In genomic region chr4:81807386-81807785, GRCh38 we compare ENCODE assay signal across 19 cellular contexts.
"Had no signal": no experiment of that assay in that cellular context is flagged by ENCODE, and none has a peak within 500 bp of the region (broad histone marks: within the 10 kb centered on the region; RNA-seq: fewer than 3 reads in every experiment).

No MANE protein-coding gene starts in this region.

- H3K9me3 ChIP-seq: colonic mucosa, left ventricle myocardium inferior, mucosa of descending colon, right atrium auricular region, spleen, suprapubic skin, tibial nerve had no signal

- ATAC-seq: mucosa of descending colon; natural killer cell treated with Interleukin-12 subunit alpha and Interleukin-12 subunit beta and Interleukin-15 and Interleukin-18, amount 100 ng/mL, for 72 hours had no signal

- H3K4me3 ChIP-seq: colonic mucosa, left ventricle myocardium inferior, lung, mucosa of descending colon, right atrium auricular region, spleen, suprapubic skin, tibial nerve had no signal

- H3K4me1 ChIP-seq: colonic mucosa, left ventricle myocardium inferior, right atrium auricular region, tibial nerve had no signal

- H3K27ac ChIP-seq: colonic mucosa, left ventricle myocardium inferior, right atrium auricular region, spleen, suprapubic skin, tibial nerve had no signal

- H3K27me3 ChIP-seq: colonic mucosa, right atrium auricular region, spleen, suprapubic skin, tibial nerve had no signal

- DNase-seq: activated CD4-positive, alpha-beta T cell treated with anti-CD3 and anti-CD28 coated beads for 4 hours; activated CD4-positive, alpha-beta T cell treated with anti-CD3 and anti-CD28 coated beads, Interleukin-2, amount 50 U/mL, for 4 hours; activated CD4-positive, CD25-positive, alpha-beta regulatory T cell; activated CD8-positive, alpha-beta memory T cell treated with anti-CD3 and anti-CD28 coated beads for 24 hours; activated effector memory CD4-positive, alpha-beta T cell treated with Interleukin-2 at 50 U/mL for 16 hours; activated naive CD4-positive, alpha-beta T cell treated with Interleukin-2 at 50 U/mL for 16 hours; anterior cingulate cortex; colonic mucosa; effector memory CD4-positive, alpha-beta T cell; left ventricle myocardium inferior; mesendoderm; mucosa of descending colon; spleen; stimulated activated naive CD4-positive, alpha-beta T cell had no signal

- H3K36me3 ChIP-seq: colonic mucosa, left ventricle myocardium inferior, right atrium auricular region, spleen, suprapubic skin, tibial nerve had no signal
